Comparison of ENCODE assay signal across 13 cellular contexts in the genomic region with DNA sequence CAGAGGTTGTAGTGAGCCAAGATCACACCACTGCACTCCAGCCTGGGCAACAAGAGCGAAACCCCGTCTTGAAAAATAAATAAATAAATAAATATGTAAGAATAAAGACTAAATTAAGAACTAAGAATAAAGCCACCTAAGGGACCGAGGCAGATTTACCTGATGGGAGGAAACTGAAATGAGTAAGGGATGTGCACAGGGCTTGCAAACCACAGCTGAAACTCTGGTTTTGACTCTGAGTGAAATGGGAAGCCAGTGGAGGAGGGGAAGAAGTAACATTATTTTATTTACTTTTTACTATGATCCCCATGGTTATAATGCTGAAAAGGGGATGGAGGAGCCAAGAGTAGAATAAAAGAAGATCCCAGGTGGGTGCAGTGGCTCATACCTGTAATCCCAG.
A peak's percentile ranks its signal among the peaks of the same experiment; 100 is the strongest.
DNase-seq lines count a peak whose midpoint lies in the region; ATAC-seq and TF ChIP-seq lines count a peak whose summit lies in the region.
"Had no signal": no experiment of that assay in that cellular context is flagged by ENCODE, and none has a peak within 500 bp of the region (broad histone marks: within the 10 kb centered on the region; RNA-seq: fewer than 3 reads in every experiment).

No MANE protein-coding gene starts in this region.

- H3K9me3 ChIP-seq in thyroid gland (no peaks in the 10 kb centered on the region), tibial artery (no peaks in the 10 kb centered on the region), gastroesophageal sphincter (no peaks in the 10 kb centered on the region), left lung (no peaks in the 10 kb centered on the region)
- H3K9me3 ChIP-seq: sigmoid colon had no signal

- H3K36me3 ChIP-seq in thyroid gland (no peaks in the 10 kb centered on the region), tibial artery (no peaks in the 10 kb centered on the region), gastroesophageal sphincter (no peaks in the 10 kb centered on the region), left lung (no peaks in the 10 kb centered on the region)
- H3K36me3 ChIP-seq: sigmoid colon had no signal

- H3K27ac ChIP-seq in thyroid gland = no peak overlapping the region
- no peak overlapping the region for H3K27ac ChIP-seq in tibial artery
- H3K27ac ChIP-seq in gastroesophageal sphincter = no peak overlapping the region
- H3K27ac ChIP-seq in left lung = no peak overlapping the region
- H3K27ac ChIP-seq: sigmoid colon had no signal

- H3K27me3 ChIP-seq in thyroid gland = no peaks in the 10 kb centered on the region
- H3K27me3 ChIP-seq in tibial artery = no peaks in the 10 kb centered on the region
- no peaks in the 10 kb centered on the region for H3K27me3 ChIP-seq in gastroesophageal sphincter
- H3K27me3 ChIP-seq in left lung = no peaks in the 10 kb centered on the region
- H3K27me3 ChIP-seq: sigmoid colon had no signal

- H3K4me3 ChIP-seq in GM12864 (ENCODE audit: low read depth, low read length) (no peak overlapping the region), thyroid gland (replicated peaks in 1 of 3) (no peak overlapping the region), tibial artery (no peak overlapping the region), gastroesophageal sphincter (no peak overlapping the region), left lung (no peak overlapping the region)
- H3K4me3 ChIP-seq: sigmoid colon had no signal

- TF ChIP-seq CTCF in GM12864 (IDR thresholded peaks at IDR 0.05; ENCODE audit: low read depth, low read length, missing control alignments) (no peak), thyroid gland (IDR thresholded peaks at IDR 0.05) (no peak), tibial artery (IDR thresholded peaks at IDR 0.05) (no peak), gastroesophageal sphincter (IDR thresholded peaks at IDR 0.05) (no peak), left lung (IDR thresholded peaks at IDR 0.05) (no peak)

- peak; percentile 81 for ATAC-seq in GM18909 (IDR thresholded peaks at IDR 0.05; ENCODE audit: poor library complexity, unreplicated experiment)
- peak; percentile 89 for ATAC-seq in GM21825 (IDR thresholded peaks at IDR 0.05; ENCODE audit: unreplicated experiment)
- peak; percentile 89 for ATAC-seq in HG03354 (IDR thresholded peaks at IDR 0.05; ENCODE audit: poor library complexity, severe bottlenecking, unreplicated experiment)
- no peak for ATAC-seq in gastroesophageal sphincter
- ATAC-seq in left lung = no peak
- ATAC-seq: Right ventricle myocardium inferior had no signal

- TF ChIP-seq EP300 in gastroesophageal sphincter (IDR thresholded peaks at IDR 0.05) = no peak

- intact Hi-C loops in thyroid gland (cut with DNase I) = no loop called here
- intact Hi-C loops in tibial artery (cut with DNase I; ENCODE audit: low total_unique reads) = no loop called here
- intact Hi-C loops in left lung (cut with DNase I) = no loop called here

- 97% methylated on average over 3 of the region's 3 CpGs for WGBS in thyroid gland, 2 donors
- WGBS in gastroesophageal sphincter (ENCODE audit: low coverage in 1 of 2), 2 donors = 100% methylated on average over 3 of the region's 3 CpGs

- TF ChIP-seq POLR2A in thyroid gland (IDR thresholded peaks at IDR 0.05) (no peak), gastroesophageal sphincter (IDR thresholded peaks at IDR 0.05) (no peak)

- H3K4me1 ChIP-seq in thyroid gland (peaks cover 0 to 5% of the 10 kb centered on the region in 2 donors), tibial artery (peaks cover 0 to 6% (median 2%) of the 10 kb centered on the region in 4 donors), gastroesophageal sphincter (peaks cover 0 to 8% (median 0%) of the 10 kb centered on the region in 3 donors), left lung (no peaks in the 10 kb centered on the region)

- DNase-seq in GM12864 (ENCODE audit: low read depth) = peak; percentile 56
- DNase-seq in thyroid gland = no peak
- DNase-seq in tibial artery = no peak
- no peak for DNase-seq in left lung
- DNase-seq: aorta, foreskin melanocyte, NCI-H510A treated with DMSO at 0.1 percent for 48 hours, sigmoid colon had no signal

Comparison
In these comparisons a context has a peak if more than half of its experiments do, and no peak if none do; other contexts are left out.
1. ATAC-seq: peak in GM18909 (single experiment), GM21825 (single experiment) and HG03354 (single experiment); none in gastroesophageal sphincter (single experiment) and left lung (single experiment).